In the genomic region with DNA sequence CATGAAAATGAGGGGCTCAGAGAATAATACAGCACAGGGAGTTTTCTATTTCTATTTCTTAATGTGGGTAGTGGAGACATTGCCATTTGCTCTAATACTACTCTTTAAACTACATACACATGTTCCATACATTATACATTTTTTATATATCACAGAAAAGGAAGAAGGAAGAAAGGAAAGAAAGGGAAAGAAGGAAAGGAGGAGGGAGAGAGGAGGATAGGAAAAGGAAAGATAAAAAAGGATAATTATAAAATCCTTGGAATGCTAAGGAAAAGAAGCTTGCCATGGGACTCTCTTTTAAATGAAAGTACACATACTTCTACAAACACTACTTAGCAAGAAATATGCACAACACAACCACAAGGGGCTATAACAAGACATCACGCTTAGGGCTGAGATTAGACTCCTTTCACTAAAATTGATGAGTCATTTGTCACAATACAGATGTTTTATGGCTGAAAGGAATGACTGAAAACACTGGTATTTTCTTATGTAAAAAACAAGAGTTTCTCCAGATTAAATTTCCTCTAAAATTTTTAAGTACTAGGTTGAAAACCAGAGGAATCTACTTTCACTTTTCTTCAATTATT, we compare ENCODE assay signal across 1 cellular context.
TF ChIP-seq lines count a peak whose summit lies in the region.

No MANE protein-coding gene starts in this region.

TF ChIP-seq in IMR-90, 13 proteins besides CTCF, POLR2A, EP300 and RAD21 (continued from another document):
- TF ChIP-seq MXI1 (IDR thresholded peaks at IDR 0.05; ENCODE audit: borderline replicate concordance, low read depth, low read length) = no peak
- TF ChIP-seq CHD1 (IDR thresholded peaks at IDR 0.05; ENCODE audit: low read depth, low read length) = no peak
- TF ChIP-seq CEBPB (IDR thresholded peaks at IDR 0.05; ENCODE audit: low read depth, low read length) = no peak
- no peak for TF ChIP-seq ELK1 (IDR thresholded peaks at IDR 0.05; ENCODE audit: borderline replicate concordance, low read depth, low read length)
- no peak for TF ChIP-seq SMC3 (IDR thresholded peaks at IDR 0.05; ENCODE audit: low read depth, low read length)
- 0 out of 2 replicates have a peak, but pooled peaks have one; percentile 17 for TF ChIP-seq BHLHE40 (IDR thresholded peaks at IDR 0.05; ENCODE audit: low read depth, low read length)
- TF ChIP-seq MAFK (IDR thresholded peaks at IDR 0.05; ENCODE audit: low read depth, low read length) = no peak
